Comparison of ENCODE assay signal across 1 cellular context in genomic region chr5:1883120-1883924, GRCh38.
A peak's percentile ranks its signal among the peaks of the same experiment; 100 is the strongest.
TF ChIP-seq lines count a peak whose summit lies in the region.

No MANE protein-coding gene starts in this region.

TF ChIP-seq in HEK293, 187 proteins besides CTCF, POLR2A, EP300 and RAD21 (continued from another document):
- TF ChIP-seq ZNF692 (tag by site-specific recombination; IDR thresholded peaks at IDR 0.05) (no peak), ZFP3 (tag by site-specific recombination; IDR thresholded peaks at IDR 0.05; ENCODE audit: low read depth) (no peak), ZNF629 (tag by site-specific recombination; IDR thresholded peaks at IDR 0.05) (peak; percentile 47; the same call in 1 of the 2 replicates), ZNF701 (tag by site-specific recombination; IDR thresholded peaks at IDR 0.05) (0 out of 2 replicates have a peak, but pooled peaks have one; percentile 59), MZF1 (tag by site-specific recombination; IDR thresholded peaks at IDR 0.05; ENCODE audit: borderline replicate concordance) (peak; percentile 82), ZNF747 (tag by site-specific recombination; IDR thresholded peaks at IDR 0.05) (no peak), PRDM4 (tag by site-specific recombination; IDR thresholded peaks at IDR 0.05) (no peak)
TF ChIP-seq in HEK293: peak in this region for 28.
